1 cellular context compared by ENCODE assay signal in genomic region chr21:41678016-41678935, GRCh38.
TF ChIP-seq lines count a peak whose summit lies in the region.

No MANE protein-coding gene starts in this region.

TF ChIP-seq in HepG2, 621 proteins besides CTCF, POLR2A, EP300 and RAD21 (continued from another document and continues in another):
- TF ChIP-seq AHDC1 (CRISPR knock-in tag; IDR thresholded peaks at IDR 0.05; ENCODE audit: borderline replicate concordance), result no peak
- no peak for TF ChIP-seq KDM5A (IDR thresholded peaks at IDR 0.05; ENCODE audit: borderline replicate concordance, low read length)
- no peak for TF ChIP-seq ZSCAN21 (CRISPR knock-in tag; IDR thresholded peaks at IDR 0.05; ENCODE audit: borderline replicate concordance)
- peak; percentile 18; the same call in 1 of the 2 replicates for TF ChIP-seq STAG1 (CRISPR knock-in tag; IDR thresholded peaks at IDR 0.05)
- no peak for TF ChIP-seq TFAP4 (IDR thresholded peaks at IDR 0.05; ENCODE audit: borderline replicate concordance, low read depth)
- TF ChIP-seq DNMT1 (CRISPR knock-in tag; IDR thresholded peaks at IDR 0.05), result no peak
- 0 out of 2 replicates have a peak, but pooled peaks have one; percentile 35 for TF ChIP-seq YEATS4 (CRISPR knock-in tag; IDR thresholded peaks at IDR 0.05; ENCODE audit: borderline replicate concordance)
- TF ChIP-seq ZNF292 (CRISPR knock-in tag; IDR thresholded peaks at IDR 0.05; ENCODE audit: borderline replicate concordance, low read depth), result 0 out of 2 replicates have a peak, but pooled peaks have one; percentile 5
- TF ChIP-seq ZNF614 (CRISPR knock-in tag; IDR thresholded peaks at IDR 0.05; ENCODE audit: borderline replicate concordance), result no peak
- no peak for TF ChIP-seq SMARCC2 (IDR thresholded peaks at IDR 0.05)
- TF ChIP-seq ZNF253 (CRISPR knock-in tag; IDR thresholded peaks at IDR 0.05; ENCODE audit: borderline replicate concordance), result no peak
- TF ChIP-seq ETS1 (CRISPR knock-in tag; IDR thresholded peaks at IDR 0.05), result no peak
- no peak for TF ChIP-seq CREM (IDR thresholded peaks at IDR 0.05)
- TF ChIP-seq CREM (CRISPR knock-in tag; IDR thresholded peaks at IDR 0.05), result no peak
- no peak for TF ChIP-seq POGK (CRISPR knock-in tag; conservative IDR thresholded peaks at IDR 0.05)
- TF ChIP-seq NR2F2 (IDR thresholded peaks at IDR 0.05; ENCODE audit: borderline replicate concordance, low read depth), result no peak
- TF ChIP-seq HNRNPUL1 (IDR thresholded peaks at IDR 0.05; ENCODE audit: low read depth, low read length), result no peak
- TF ChIP-seq ZNF782 (CRISPR knock-in tag; IDR thresholded peaks at IDR 0.05; ENCODE audit: borderline replicate concordance), result no peak
- no peak for TF ChIP-seq TIGD3 (CRISPR knock-in tag; IDR thresholded peaks at IDR 0.05; ENCODE audit: borderline replicate concordance)
- no peak for TF ChIP-seq ADNP (CRISPR knock-in tag; IDR thresholded peaks at IDR 0.05)
- 0 out of 2 replicates have a peak, but pooled peaks have one; percentile 6 for TF ChIP-seq IKZF5 (CRISPR knock-in tag; IDR thresholded peaks at IDR 0.05)
- no peak for TF ChIP-seq ZKSCAN8 (CRISPR knock-in tag; IDR thresholded peaks at IDR 0.05; ENCODE audit: borderline replicate concordance)
- no peak for TF ChIP-seq ZNF224 (CRISPR knock-in tag; IDR thresholded peaks at IDR 0.05)
- TF ChIP-seq ZNF564 (CRISPR knock-in tag; IDR thresholded peaks at IDR 0.05), result no peak
- TF ChIP-seq NR2F1 (CRISPR knock-in tag; IDR thresholded peaks at IDR 0.05), result no peak
- no peak for TF ChIP-seq MED13 (CRISPR knock-in tag; IDR thresholded peaks at IDR 0.05)
- TF ChIP-seq BRF2 (CRISPR knock-in tag; IDR thresholded peaks at IDR 0.05), result no peak
- TF ChIP-seq MAZ (IDR thresholded peaks at IDR 0.05; ENCODE audit: borderline replicate concordance, low read depth, low read length), result no peak
- TF ChIP-seq MAZ (CRISPR knock-in tag; IDR thresholded peaks at IDR 0.05; ENCODE audit: low read depth), result no peak
- TF ChIP-seq HOXD1 (CRISPR knock-in tag; IDR thresholded peaks at IDR 0.05), result no peak
- no peak for TF ChIP-seq BCLAF1 (IDR thresholded peaks at IDR 0.05)
- no peak for TF ChIP-seq ZSCAN25 (CRISPR knock-in tag; IDR thresholded peaks at IDR 0.05)
- no peak for TF ChIP-seq ZNF546 (CRISPR knock-in tag; conservative IDR thresholded peaks at IDR 0.05)
- no peak for TF ChIP-seq GPN1 (CRISPR knock-in tag; IDR thresholded peaks at IDR 0.05; ENCODE audit: borderline replicate concordance)
- no peak for TF ChIP-seq ZFP62 (CRISPR knock-in tag; IDR thresholded peaks at IDR 0.05)
